Comparison of ENCODE assay signal across 8 cellular contexts in the genomic region with DNA sequence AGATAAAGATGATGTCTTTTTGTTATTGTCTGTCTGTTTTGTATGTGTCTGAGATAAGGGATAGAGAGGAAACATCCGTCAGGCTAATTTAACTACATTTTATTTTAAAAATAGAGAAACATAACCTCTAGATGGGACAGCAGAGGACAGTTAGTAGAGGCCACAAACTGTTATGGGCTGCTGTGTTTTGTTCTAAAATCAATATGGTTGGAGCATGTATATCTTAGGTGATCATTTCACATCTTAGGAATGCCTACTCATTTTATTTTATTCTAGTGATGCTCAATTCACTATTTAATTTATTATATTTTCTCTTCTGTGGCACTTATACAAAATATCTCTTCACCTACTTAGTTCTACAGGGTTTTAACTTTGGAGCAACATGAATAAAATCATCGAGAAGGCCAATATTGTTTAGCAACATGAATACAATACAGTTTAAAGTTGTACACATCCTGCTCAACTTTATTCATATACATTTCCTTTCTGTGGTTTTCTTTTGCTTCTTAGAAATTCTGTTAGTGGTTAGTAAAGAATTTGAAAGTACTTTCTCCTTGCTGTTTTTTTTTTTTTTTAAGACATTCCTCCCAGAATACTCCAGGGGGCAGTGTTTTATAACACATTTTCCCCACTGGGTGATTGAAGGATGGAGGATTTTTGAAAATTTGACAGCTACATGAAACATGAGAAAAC.
DNase-seq lines count a peak whose midpoint lies in the region; ATAC-seq, FAIRE-seq and TF ChIP-seq lines count a peak whose summit lies in the region.

No MANE protein-coding gene starts in this region.

- no peaks in the 10 kb centered on the region for H3K36me3 ChIP-seq in adrenal gland (replicated peaks in 1 of 2)
- H3K36me3 ChIP-seq in kidney epithelial cell (ENCODE audit: control insufficient read depth, insufficient read depth, low read length), result no peaks in the 10 kb centered on the region

- peak; percentile 78 for ATAC-seq in GM18907 (IDR thresholded peaks at IDR 0.05; ENCODE audit: unreplicated experiment)
- no peak for ATAC-seq in HG03135 (IDR thresholded peaks at IDR 0.05; ENCODE audit: unreplicated experiment)

- no peak overlapping the region for H3K27ac ChIP-seq in adrenal gland

- DNase-seq in D721Med (ENCODE audit: insufficient read length, low spot score) (no peak), KG1 (lab: John Stamatoyannopoulos, UW) (peak; percentile 42), adrenal gland (no peak), kidney epithelial cell (ENCODE audit: low read depth) (peak; percentile 18), NCI-H2196 (lab: John Stamatoyannopoulos, UW; ENCODE audit: unreplicated experiment) (no peak)
- no peak for DNase-seq in activated effector memory CD4-positive, alpha-beta T cell treated with Interleukin-2 at 50 U/mL for 16 hours

- peak; percentile 86 for FAIRE-seq in D721Med (lab: Jason Lieb, UNC)

- H3K9me3 ChIP-seq in adrenal gland (replicated peaks in 1 of 3), result no peaks in the 10 kb centered on the region

- intact Hi-C loops in adrenal gland (cut with DNase I), result no loop called here

- no peak for TF ChIP-seq POLR2A in adrenal gland (IDR thresholded peaks at IDR 0.05)

- no peak overlapping the region for H3K4me3 ChIP-seq in adrenal gland
- no peak overlapping the region for H3K4me3 ChIP-seq in kidney epithelial cell (ENCODE audit: low read depth, low read length)

- H3K27me3 ChIP-seq in adrenal gland (no peaks in the 10 kb centered on the region), kidney epithelial cell (ENCODE audit: control insufficient read depth, insufficient read depth, low read length) (no peaks in the 10 kb centered on the region)

- H3K4me1 ChIP-seq in adrenal gland (replicated peaks in 1 of 2), result no peaks in the 10 kb centered on the region

- WGBS in adrenal gland, 4 donors, result 53 to 77% (median 67%) methylated on average over 2 of the region's 2 CpGs

- TF ChIP-seq CTCF in D721Med (IDR thresholded peaks at IDR 0.05; ENCODE audit: insufficient read depth, missing control alignments) (peak; percentile 61), adrenal gland (IDR thresholded peaks at IDR 0.05) (peak; percentile 35 to 67 (median 57)), kidney epithelial cell (IDR thresholded peaks at IDR 0.05; ENCODE audit: insufficient read depth, low read length, poor library complexity, severe bottlenecking) (peak; percentile 51)

Comparison
In these comparisons a context has a peak if more than half of its experiments do, and no peak if none do; other contexts are left out.
1. DNase-seq: peak in KG1 (single experiment) and kidney epithelial cell (single experiment); none in D721Med (single experiment), adrenal gland (0 of 7), NCI-H2196 (single experiment) and activated effector memory CD4-positive, alpha-beta T cell treated with Interleukin-2 at 50 U/mL for 16 hours (single experiment).
2. Peak in every context shown above with its lines, with median percentiles within 50 percentile points of each other: CTCF ChIP-seq.